In genomic region chr12:111597731-111598636, GRCh38 we compare ENCODE assay signal across 8 cellular contexts. TPM values are rescaled to one million over a fixed set of nuclear protein-coding genes. Genes with fewer than 3 reads are reported as not detected.
DNase-seq lines count a peak whose midpoint lies in the region; ATAC-seq and TF ChIP-seq lines count a peak whose summit lies in the region.

No MANE protein-coding gene starts in this region.

- intact Hi-C loops in activated CD4-positive, alpha-beta T cell treated with anti-CD3 and anti-CD28 coated beads for 36 hours (cut with DNase I, micrococcal nuclease): loop anchor here (1.0 to 5.0 kb wide), 6 partner anchors 51 to 1316 kb away; partner anchors contain the start of genes ACAD10 (in 1 of the 2), ATP2A2 (in 1 of the 2), BRAP (in 1 of the 2) and PPP1CC (in 1 of the 2)
- intact Hi-C loops in left lung (cut with DNase I): no loop called here

- DNase-seq in Jurkat, Clone E6-1 (ENCODE audit: low read depth, low spot score): no peak
- peak; percentile 50 for DNase-seq in activated CD4-positive, alpha-beta T cell treated with anti-CD3 and anti-CD28 coated beads for 36 hours
- DNase-seq in coronary artery (ENCODE audit: low spot score): peak; percentile 75
- DNase-seq in left lung: peak; percentile 62 to 92
- peak; percentile 5 for DNase-seq in stimulated activated CD4-positive, alpha-beta T cell treated with anti-CD3 and anti-CD28 coated beads, Interleukin-2, amount 100 ng/mL, for 4 hours (ENCODE audit: low read depth)
- no peak for DNase-seq in NCI-H1694 (lab: John Stamatoyannopoulos, UW)

- H3K27me3 ChIP-seq in left lung: no peaks in the 10 kb centered on the region

- peak overlapping the region; percentile 92 for H3K4me3 Mint-ChIP-seq in activated CD4-positive, alpha-beta T cell treated with anti-CD3 and anti-CD28 coated beads for 36 hours

- CTCF ChIA-PET in activated CD4-positive, alpha-beta T cell treated with anti-CD3 and anti-CD28 coated beads for 36 hours (lab: Charles Lee): no interaction called here

- H3K9me3 ChIP-seq in left lung: no peaks in the 10 kb centered on the region

- peak overlapping the region; percentile 79 for H3K27ac Mint-ChIP-seq in activated CD4-positive, alpha-beta T cell treated with anti-CD3 and anti-CD28 coated beads for 36 hours

- TF ChIP-seq CTCF in C4-2B (conservative IDR thresholded peaks at IDR 0.05) (no peak), coronary artery (IDR thresholded peaks at IDR 0.05) (no peak), left lung (IDR thresholded peaks at IDR 0.05) (no peak)

- H3K4me1 ChIP-seq in left lung: peaks cover 6 to 40% of the 10 kb centered on the region in 2 donors

- ATAC-seq in GM19397 (IDR thresholded peaks at IDR 0.05; ENCODE audit: unreplicated experiment) (peak; percentile 15), left lung (peak; percentile 68)
- peak; percentile 4 for ATAC-seq in activated CD4-positive, alpha-beta T cell treated with anti-CD3 and anti-CD28 coated beads for 36 hours

- H3K27me3 Mint-ChIP-seq in activated CD4-positive, alpha-beta T cell treated with anti-CD3 and anti-CD28 coated beads for 36 hours: no peaks in the 10 kb centered on the region

- POLR2A ChIA-PET in activated CD4-positive, alpha-beta T cell treated with anti-CD3 and anti-CD28 coated beads for 36 hours (lab: Charles Lee): no interaction called here

- peaks cover 3% of the 10 kb centered on the region for H3K36me3 Mint-ChIP-seq in activated CD4-positive, alpha-beta T cell treated with anti-CD3 and anti-CD28 coated beads for 36 hours (ENCODE audit: low read depth)

- peak overlapping the region; percentile 67 for H3K4me3 ChIP-seq in Jurkat, Clone E6-1 (ENCODE audit: low read length)
- H3K4me3 ChIP-seq in coronary artery (peak overlapping the region; percentile 92), left lung (peak overlapping the region; percentile 94 to 99)

- H3K4me1 Mint-ChIP-seq in activated CD4-positive, alpha-beta T cell treated with anti-CD3 and anti-CD28 coated beads for 36 hours: peaks cover 22% of the 10 kb centered on the region

- no peaks in the 10 kb centered on the region for H3K9me3 Mint-ChIP-seq in activated CD4-positive, alpha-beta T cell treated with anti-CD3 and anti-CD28 coated beads for 36 hours (ENCODE audit: low read depth)

- peak overlapping the region; percentile 88 for H3K27ac ChIP-seq in C4-2B
- peak overlapping the region; percentile 89 to 99 for H3K27ac ChIP-seq in coronary artery
- peak overlapping the region; percentile 94 to 96 for H3K27ac ChIP-seq in left lung

- H3K36me3 ChIP-seq in left lung: no peaks in the 10 kb centered on the region

RNA-seq across cellular contexts. Expression of gene ATXN2, which starts 1.1 kb away (rescaled TPM):
- polyA plus RNA-seq in Jurkat, Clone E6-1 (2012; ENCODE audit: insufficient read depth, insufficient read length): 38.0 TPM
- total RNA-seq in activated CD4-positive, alpha-beta T cell treated with anti-CD3 and anti-CD28 coated beads for 36 hours: 10 to 100 TPM; 44.2 to 47.9 TPM
- 10 to 100 TPM; 60.9 to 63.3 TPM for total RNA-seq in left lung

Comparison
In these comparisons a context has a peak if more than half of its experiments do, and no peak if none do; other contexts are left out.
1. ATAC-seq: peak in every context shown above with its lines; median percentile 68 in left lung; 15 in GM19397; 4 in activated CD4-positive, alpha-beta T cell treated with anti-CD3 and anti-CD28 coated beads for 36 hours.
2. DNase-seq: peak in activated CD4-positive, alpha-beta T cell treated with anti-CD3 and anti-CD28 coated beads for 36 hours (single experiment), coronary artery (single experiment), left lung (2 of 2) and stimulated activated CD4-positive, alpha-beta T cell treated with anti-CD3 and anti-CD28 coated beads, Interleukin-2, amount 100 ng/mL, for 4 hours (single experiment); none in Jurkat, Clone E6-1 (single experiment) and NCI-H1694 (single experiment).
3. intact Hi-C loops: an anchor here in activated CD4-positive, alpha-beta T cell treated with anti-CD3 and anti-CD28 coated beads for 36 hours (1.0 to 5.0 kb wide); none called in left lung.
4. Peak in every context shown above with its lines, with median percentiles within 50 percentile points of each other: H3K27ac ChIP-seq and H3K4me3 ChIP-seq.